1 cellular context compared by ENCODE assay signal in genomic region chr15:31305375-31305774, GRCh38.
TF ChIP-seq lines count a peak whose summit lies in the region.

No MANE protein-coding gene starts in this region.

TF ChIP-seq in HEK293, 187 proteins besides CTCF, POLR2A, EP300 and RAD21 (continued from another document):
- TF ChIP-seq ZSCAN4 (tag by site-specific recombination; IDR thresholded peaks at IDR 0.05): peak; percentile 67; the same call in 1 of the 2 replicates
- TF ChIP-seq ZNF155 (tag by site-specific recombination; IDR thresholded peaks at IDR 0.05): no peak
- TF ChIP-seq SP2 (tag by site-specific recombination; IDR thresholded peaks at IDR 0.05): no peak
- no peak for TF ChIP-seq MZF1 (tag by site-specific recombination; IDR thresholded peaks at IDR 0.05; ENCODE audit: borderline replicate concordance)
- TF ChIP-seq GLIS1 (tag by site-specific recombination; IDR thresholded peaks at IDR 0.05): 0 out of 2 replicates have a peak, but pooled peaks have one; percentile 1
- TF ChIP-seq, protein P1, sequence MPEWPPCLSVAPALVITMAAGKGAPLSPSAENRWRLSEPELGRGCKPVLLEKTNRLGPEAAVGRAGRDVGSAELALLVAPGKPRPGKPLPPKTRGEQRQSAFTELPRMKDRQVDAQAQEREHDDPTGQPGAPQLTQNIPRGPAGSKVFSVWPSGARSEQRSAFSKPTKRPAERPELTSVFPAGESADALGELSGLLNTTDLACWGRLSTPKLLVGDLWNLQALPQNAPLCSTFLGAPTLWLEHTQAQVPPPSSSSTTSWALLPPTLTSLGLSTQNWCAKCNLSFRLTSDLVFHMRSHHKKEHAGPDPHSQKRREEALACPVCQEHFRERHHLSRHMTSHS (tag by site-specific recombination; IDR thresholded peaks at IDR 0.05): no peak
